ENCODE assay signal across 15 cellular contexts in the genomic region with DNA sequence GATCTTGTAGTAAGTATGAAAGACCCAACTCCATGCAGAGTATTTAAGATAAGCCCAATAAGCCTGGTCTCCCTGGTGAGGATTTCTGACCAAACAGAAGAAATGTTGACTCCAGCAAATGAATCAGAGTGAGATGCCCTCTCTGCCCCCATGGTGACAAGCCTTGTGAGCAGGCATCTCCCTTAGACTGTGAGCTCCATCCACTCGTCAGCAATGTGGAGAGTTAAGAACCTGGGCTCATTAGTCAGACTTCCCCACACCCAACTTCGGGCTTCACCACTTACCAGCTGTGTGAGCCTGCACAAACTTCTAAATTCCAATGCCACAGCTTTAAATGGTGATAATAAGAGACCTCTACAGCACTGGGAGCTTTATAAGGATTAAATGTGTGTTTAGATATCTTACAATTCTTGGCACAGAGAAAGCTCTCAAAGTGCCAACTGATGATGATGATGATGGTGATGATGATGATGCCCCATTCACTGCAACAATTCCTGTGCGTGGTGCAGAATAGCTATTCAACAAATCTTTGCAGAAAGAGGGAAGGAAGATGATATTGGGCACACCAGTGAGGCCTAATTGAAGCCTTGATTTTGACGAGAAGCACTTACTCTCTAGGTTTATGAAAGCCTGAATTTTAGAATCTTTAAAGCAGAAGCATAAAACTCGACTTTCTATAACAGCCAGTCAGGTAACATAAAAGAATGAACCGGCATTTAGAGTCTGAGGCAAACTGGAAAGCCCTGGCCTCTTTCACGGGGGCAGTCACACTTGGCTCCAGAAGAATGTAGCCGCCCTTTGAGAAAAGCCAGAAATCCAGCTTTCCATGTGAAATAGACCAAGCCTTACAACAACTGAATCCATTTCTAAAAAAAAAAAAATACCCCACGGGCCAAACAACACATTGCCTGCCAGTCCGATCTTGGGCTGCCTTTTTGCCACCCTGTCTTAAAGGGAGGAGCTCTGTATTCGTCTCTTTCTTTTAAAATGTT.
DNase-seq lines count a peak whose midpoint lies in the region; ATAC-seq and TF ChIP-seq lines count a peak whose summit lies in the region.
"Had no signal": no experiment of that assay in that cellular context is flagged by ENCODE, and none has a peak within 500 bp of the region (broad histone marks: within the 10 kb centered on the region; RNA-seq: fewer than 3 reads in every experiment).

No MANE protein-coding gene starts in this region.

- TF ChIP-seq EP300 in esophagus muscularis mucosa (IDR thresholded peaks at IDR 0.05) = no peak

- peaks cover 5% of the 10 kb centered on the region for H3K36me3 Mint-ChIP-seq in activated CD4-positive, alpha-beta memory T cell treated with anti-CD3 and anti-CD28 coated beads, Interleukin-2, amount 10 ng/mL, durations not matched to agents 7 days and 5 days (ENCODE audit: low read depth)
- H3K36me3 Mint-ChIP-seq in naive thymus-derived CD8-positive, alpha-beta T cell = no peaks in the 10 kb centered on the region

- H3K4me1 ChIP-seq in BLaER1 (peaks cover 78% of the 10 kb centered on the region), esophagus muscularis mucosa (peaks cover 16 to 24% (median 19%) of the 10 kb centered on the region in 4 donors)

- POLR2A ChIA-PET in activated CD4-positive, alpha-beta memory T cell treated with anti-CD3 and anti-CD28 coated beads, Interleukin-2, amount 10 ng/mL, durations not matched to agents 7 days and 5 days (lab: Charles Lee) = interaction anchor here (1.0 to 10.3 kb wide), 9 partner anchors 10 to 89 kb away, joined by 3 to 74 read pairs (median 5); no protein-coding TSS in a partner anchor
- POLR2A ChIA-PET in naive thymus-derived CD8-positive, alpha-beta T cell (lab: Charles Lee) = interaction anchor here (0.7 to 2.4 kb wide), 5 partner anchors 9 to 349 kb away, joined by 3 to 10 read pairs (median 3); no protein-coding TSS in a partner anchor

- TF ChIP-seq POLR2A in esophagus muscularis mucosa (IDR thresholded peaks at IDR 0.05; ENCODE audit: low read depth) = no peak

- 0 out of 2 replicates have a peak overlapping the region, but pooled peaks have one; percentile 36 for H3K27ac ChIP-seq in BLaER1
- no peak overlapping the region for H3K27ac ChIP-seq in substantia nigra (ENCODE audit: low read depth, low read length, poor library complexity, severe bottlenecking)
- no peak overlapping the region for H3K27ac ChIP-seq in esophagus muscularis mucosa (replicated peaks in 1 of 4)
- H3K27ac ChIP-seq: coronary artery, left lung, prostate gland had no signal

- no peak overlapping the region for H3K4me3 Mint-ChIP-seq in activated CD4-positive, alpha-beta memory T cell treated with anti-CD3 and anti-CD28 coated beads, Interleukin-2, amount 10 ng/mL, durations not matched to agents 7 days and 5 days
- no peak overlapping the region for H3K4me3 Mint-ChIP-seq in naive thymus-derived CD8-positive, alpha-beta T cell
- H3K4me3 Mint-ChIP-seq: HFFc6 had no signal

- no peaks in the 10 kb centered on the region for H3K27me3 ChIP-seq in BLaER1
- H3K27me3 ChIP-seq in esophagus muscularis mucosa = no peaks in the 10 kb centered on the region

- TF ChIP-seq CTCF in esophagus muscularis mucosa (IDR thresholded peaks at IDR 0.05) = no peak

- intact Hi-C loops in esophagus muscularis mucosa (cut with DNase I) = no loop called here

- H3K36me3 ChIP-seq in BLaER1 (no peaks in the 10 kb centered on the region), esophagus muscularis mucosa (no peaks in the 10 kb centered on the region)
- H3K36me3 ChIP-seq: left lung, prostate gland had no signal

- peak overlapping the region; percentile 91 for H3K4me2 ChIP-seq in BLaER1

- H3K9me3 ChIP-seq in BLaER1 (no peaks in the 10 kb centered on the region), esophagus muscularis mucosa (no peaks in the 10 kb centered on the region)
- H3K9me3 ChIP-seq: left lung, prostate gland had no signal

- 85% methylated on average over 11 of the region's 11 CpGs for WGBS in esophagus muscularis mucosa

- DNase-seq in EH (ENCODE audit: low read depth) (peak; percentile 22), substantia nigra (lab: John Stamatoyannopoulos, UW) (no peak), esophagus muscularis mucosa (ENCODE audit: extremely low spot score) (no peak)
- no peak for DNase-seq in activated CD4-positive, alpha-beta memory T cell treated with anti-CD3 and anti-CD28 coated beads, Interleukin-2, amount 10 ng/mL, durations not matched to agents 7 days and 5 days
- no peak for DNase-seq in naive thymus-derived CD8-positive, alpha-beta T cell
- DNase-seq: activated gamma-delta T cell, AML-193, HFFc6, left lung, NCI-H1048, NCI-H2107 had no signal

- ATAC-seq in naive thymus-derived CD8-positive, alpha-beta T cell = no peak
- ATAC-seq in GM18909 (IDR thresholded peaks at IDR 0.05; ENCODE audit: poor library complexity, unreplicated experiment) = no peak
- ATAC-seq: left lung had no signal

- CTCF ChIA-PET in activated CD4-positive, alpha-beta memory T cell treated with anti-CD3 and anti-CD28 coated beads, Interleukin-2, amount 10 ng/mL, durations not matched to agents 7 days and 5 days (lab: Charles Lee) = interaction anchor here (0.9 to 3.2 kb wide), 9 partner anchors 10 to 368 kb away, joined by 3 to 16 read pairs (median 8); no protein-coding TSS in a partner anchor

- H3K27me3 Mint-ChIP-seq in activated CD4-positive, alpha-beta memory T cell treated with anti-CD3 and anti-CD28 coated beads, Interleukin-2, amount 10 ng/mL, durations not matched to agents 7 days and 5 days = no peaks in the 10 kb centered on the region
- no peaks in the 10 kb centered on the region for H3K27me3 Mint-ChIP-seq in naive thymus-derived CD8-positive, alpha-beta T cell

- peaks cover 69% of the 10 kb centered on the region for H3K4me1 Mint-ChIP-seq in activated CD4-positive, alpha-beta memory T cell treated with anti-CD3 and anti-CD28 coated beads, Interleukin-2, amount 10 ng/mL, durations not matched to agents 7 days and 5 days
- peaks cover 24 to 51% (median 38%) of the 10 kb centered on the region in 4 donors for H3K4me1 Mint-ChIP-seq in naive thymus-derived CD8-positive, alpha-beta T cell

- no peak overlapping the region for H3K4me3 ChIP-seq in BLaER1
- H3K4me3 ChIP-seq in esophagus muscularis mucosa = no peak overlapping the region
- H3K4me3 ChIP-seq: coronary artery, left lung, prostate gland had no signal

- peak overlapping the region; percentile 16 for H3K27ac Mint-ChIP-seq in activated CD4-positive, alpha-beta memory T cell treated with anti-CD3 and anti-CD28 coated beads, Interleukin-2, amount 10 ng/mL, durations not matched to agents 7 days and 5 days
- H3K27ac Mint-ChIP-seq in naive thymus-derived CD8-positive, alpha-beta T cell = peak overlapping the region; percentile 22 to 97 (median 72)
- H3K27ac Mint-ChIP-seq: HFFc6 had no signal

- H3K9me3 Mint-ChIP-seq in activated CD4-positive, alpha-beta memory T cell treated with anti-CD3 and anti-CD28 coated beads, Interleukin-2, amount 10 ng/mL, durations not matched to agents 7 days and 5 days = peaks cover 4% of the 10 kb centered on the region
- H3K9me3 Mint-ChIP-seq in naive thymus-derived CD8-positive, alpha-beta T cell = peaks cover 0 to 11% (median 0%) of the 10 kb centered on the region in 9 donors
- H3K9me3 Mint-ChIP-seq: HFFc6 had no signal

- H3K9ac ChIP-seq in BLaER1 = no peak overlapping the region

- H4K20me1 ChIP-seq in BLaER1 = no peaks in the 10 kb centered on the region
